Comparison of ENCODE assay signal across 1 cellular context in the genomic region with DNA sequence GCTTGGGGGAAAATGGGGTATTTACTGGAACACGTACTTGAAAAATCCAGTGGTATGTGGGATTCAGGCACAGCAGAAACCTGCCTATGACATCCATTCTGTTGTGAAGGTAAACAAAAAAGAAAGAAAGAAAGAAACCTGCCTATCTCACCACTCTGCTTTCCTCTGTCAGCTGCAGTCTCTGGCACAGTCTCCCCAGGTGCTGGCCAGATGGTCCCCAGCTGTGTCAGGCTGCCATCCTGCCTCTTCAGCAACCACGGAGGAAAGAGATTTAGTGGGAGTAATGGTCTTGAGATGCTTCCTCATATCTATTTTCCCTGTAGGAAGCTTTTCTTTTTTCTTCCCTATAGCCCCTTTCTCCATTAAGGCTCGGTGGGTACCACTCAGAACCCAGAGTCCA.
TF ChIP-seq lines count a peak whose summit lies in the region.

No MANE protein-coding gene starts in this region.

TF ChIP-seq in GM23338, 12 proteins besides CTCF, POLR2A, EP300 and RAD21 (continued from another document):
- TF ChIP-seq, protein P1, sequence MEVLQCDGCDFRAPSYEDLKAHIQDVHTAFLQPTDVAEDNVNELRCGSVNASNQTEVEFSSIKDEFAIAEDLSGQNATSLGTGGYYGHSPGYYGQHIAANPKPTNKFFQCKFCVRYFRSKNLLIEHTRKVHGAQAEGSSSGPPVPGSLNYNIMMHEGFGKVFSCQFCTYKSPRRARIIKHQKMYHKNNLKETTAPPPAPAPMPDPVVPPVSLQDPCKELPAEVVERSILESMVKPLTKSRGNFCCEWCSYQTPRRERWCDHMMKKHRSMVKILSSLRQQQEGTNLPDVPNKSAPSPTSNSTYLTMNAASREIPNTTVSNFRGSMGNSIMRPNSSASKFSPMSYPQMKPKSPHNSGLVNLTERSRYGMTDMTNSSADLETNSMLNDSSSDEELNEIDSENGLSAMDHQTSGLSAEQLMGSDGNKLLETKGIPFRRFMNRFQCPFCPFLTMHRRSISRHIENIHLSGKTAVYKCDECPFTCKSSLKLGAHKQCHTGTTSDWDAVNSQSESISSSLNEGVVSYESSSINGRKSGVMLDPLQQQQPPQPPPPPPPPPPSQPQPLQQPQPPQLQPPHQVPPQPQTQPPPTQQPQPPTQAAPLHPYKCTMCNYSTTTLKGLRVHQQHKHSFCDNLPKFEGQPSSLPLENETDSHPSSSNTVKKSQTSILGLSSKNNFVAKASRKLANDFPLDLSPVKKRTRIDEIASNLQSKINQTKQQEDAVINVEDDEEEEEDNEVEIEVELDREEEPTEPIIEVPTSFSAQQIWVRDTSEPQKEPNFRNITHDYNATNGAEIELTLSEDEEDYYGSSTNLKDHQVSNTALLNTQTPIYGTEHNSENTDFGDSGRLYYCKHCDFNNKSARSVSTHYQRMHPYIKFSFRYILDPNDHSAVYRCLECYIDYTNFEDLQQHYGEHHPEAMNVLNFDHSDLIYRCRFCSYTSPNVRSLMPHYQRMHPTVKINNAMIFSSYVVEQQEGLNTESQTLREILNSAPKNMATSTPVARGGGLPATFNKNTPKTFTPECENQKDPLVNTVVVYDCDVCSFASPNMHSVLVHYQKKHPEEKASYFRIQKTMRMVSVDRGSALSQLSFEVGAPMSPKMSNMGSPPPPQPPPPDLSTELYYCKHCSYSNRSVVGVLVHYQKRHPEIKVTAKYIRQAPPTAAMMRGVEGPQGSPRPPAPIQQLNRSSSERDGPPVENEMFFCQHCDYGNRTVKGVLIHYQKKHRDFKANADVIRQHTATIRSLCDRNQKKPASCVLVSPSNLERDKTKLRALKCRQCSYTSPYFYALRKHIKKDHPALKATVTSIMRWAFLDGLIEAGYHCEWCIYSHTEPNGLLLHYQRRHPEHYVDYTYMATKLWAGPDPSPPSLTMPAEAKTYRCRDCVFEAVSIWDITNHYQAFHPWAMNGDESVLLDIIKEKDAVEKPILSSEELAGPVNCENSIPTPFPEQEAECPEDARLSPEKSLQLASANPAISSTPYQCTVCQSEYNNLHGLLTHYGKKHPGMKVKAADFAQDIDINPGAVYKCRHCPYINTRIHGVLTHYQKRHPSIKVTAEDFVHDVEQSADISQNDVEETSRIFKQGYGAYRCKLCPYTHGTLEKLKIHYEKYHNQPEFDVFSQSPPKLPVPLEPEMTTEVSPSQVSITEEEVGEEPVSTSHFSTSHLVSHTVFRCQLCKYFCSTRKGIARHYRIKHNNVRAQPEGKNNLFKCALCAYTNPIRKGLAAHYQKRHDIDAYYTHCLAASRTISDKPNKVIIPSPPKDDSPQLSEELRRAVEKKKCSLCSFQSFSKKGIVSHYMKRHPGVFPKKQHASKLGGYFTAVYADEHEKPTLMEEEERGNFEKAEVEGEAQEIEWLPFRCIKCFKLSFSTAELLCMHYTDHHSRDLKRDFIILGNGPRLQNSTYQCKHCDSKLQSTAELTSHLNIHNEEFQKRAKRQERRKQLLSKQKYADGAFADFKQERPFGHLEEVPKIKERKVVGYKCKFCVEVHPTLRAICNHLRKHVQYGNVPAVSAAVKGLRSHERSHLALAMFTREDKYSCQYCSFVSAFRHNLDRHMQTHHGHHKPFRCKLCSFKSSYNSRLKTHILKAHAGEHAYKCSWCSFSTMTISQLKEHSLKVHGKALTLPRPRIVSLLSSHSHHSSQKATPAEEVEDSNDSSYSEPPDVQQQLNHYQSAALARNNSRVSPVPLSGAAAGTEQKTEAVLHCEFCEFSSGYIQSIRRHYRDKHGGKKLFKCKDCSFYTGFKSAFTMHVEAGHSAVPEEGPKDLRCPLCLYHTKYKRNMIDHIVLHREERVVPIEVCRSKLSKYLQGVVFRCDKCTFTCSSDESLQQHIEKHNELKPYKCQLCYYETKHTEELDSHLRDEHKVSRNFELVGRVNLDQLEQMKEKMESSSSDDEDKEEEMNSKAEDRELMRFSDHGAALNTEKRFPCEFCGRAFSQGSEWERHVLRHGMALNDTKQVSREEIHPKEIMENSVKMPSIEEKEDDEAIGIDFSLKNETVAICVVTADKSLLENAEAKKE (CRISPR knock-in tag; IDR thresholded peaks at IDR 0.05): no peak
- TF ChIP-seq JUNB (IDR thresholded peaks at IDR 0.05; ENCODE audit: unreplicated experiment): no peak
- TF ChIP-seq NANOG (IDR thresholded peaks at IDR 0.05; ENCODE audit: borderline replicate concordance): no peak
- TF ChIP-seq EZH2 (IDR thresholded peaks at IDR 0.05; ENCODE audit: low read depth, unreplicated experiment): no peak
- TF ChIP-seq CREB1 (CRISPR knock-in tag; IDR thresholded peaks at IDR 0.05; ENCODE audit: low read depth): no peak
- TF ChIP-seq, protein P2, sequence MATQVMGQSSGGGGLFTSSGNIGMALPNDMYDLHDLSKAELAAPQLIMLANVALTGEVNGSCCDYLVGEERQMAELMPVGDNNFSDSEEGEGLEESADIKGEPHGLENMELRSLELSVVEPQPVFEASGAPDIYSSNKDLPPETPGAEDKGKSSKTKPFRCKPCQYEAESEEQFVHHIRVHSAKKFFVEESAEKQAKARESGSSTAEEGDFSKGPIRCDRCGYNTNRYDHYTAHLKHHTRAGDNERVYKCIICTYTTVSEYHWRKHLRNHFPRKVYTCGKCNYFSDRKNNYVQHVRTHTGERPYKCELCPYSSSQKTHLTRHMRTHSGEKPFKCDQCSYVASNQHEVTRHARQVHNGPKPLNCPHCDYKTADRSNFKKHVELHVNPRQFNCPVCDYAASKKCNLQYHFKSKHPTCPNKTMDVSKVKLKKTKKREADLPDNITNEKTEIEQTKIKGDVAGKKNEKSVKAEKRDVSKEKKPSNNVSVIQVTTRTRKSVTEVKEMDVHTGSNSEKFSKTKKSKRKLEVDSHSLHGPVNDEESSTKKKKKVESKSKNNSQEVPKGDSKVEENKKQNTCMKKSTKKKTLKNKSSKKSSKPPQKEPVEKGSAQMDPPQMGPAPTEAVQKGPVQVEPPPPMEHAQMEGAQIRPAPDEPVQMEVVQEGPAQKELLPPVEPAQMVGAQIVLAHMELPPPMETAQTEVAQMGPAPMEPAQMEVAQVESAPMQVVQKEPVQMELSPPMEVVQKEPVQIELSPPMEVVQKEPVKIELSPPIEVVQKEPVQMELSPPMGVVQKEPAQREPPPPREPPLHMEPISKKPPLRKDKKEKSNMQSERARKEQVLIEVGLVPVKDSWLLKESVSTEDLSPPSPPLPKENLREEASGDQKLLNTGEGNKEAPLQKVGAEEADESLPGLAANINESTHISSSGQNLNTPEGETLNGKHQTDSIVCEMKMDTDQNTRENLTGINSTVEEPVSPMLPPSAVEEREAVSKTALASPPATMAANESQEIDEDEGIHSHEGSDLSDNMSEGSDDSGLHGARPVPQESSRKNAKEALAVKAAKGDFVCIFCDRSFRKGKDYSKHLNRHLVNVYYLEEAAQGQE (IDR thresholded peaks at IDR 0.05; ENCODE audit: unreplicated experiment): no peak
- no peak for TF ChIP-seq STAT1 (IDR thresholded peaks at IDR 0.05; ENCODE audit: unreplicated experiment)
- TF ChIP-seq, protein P3, sequence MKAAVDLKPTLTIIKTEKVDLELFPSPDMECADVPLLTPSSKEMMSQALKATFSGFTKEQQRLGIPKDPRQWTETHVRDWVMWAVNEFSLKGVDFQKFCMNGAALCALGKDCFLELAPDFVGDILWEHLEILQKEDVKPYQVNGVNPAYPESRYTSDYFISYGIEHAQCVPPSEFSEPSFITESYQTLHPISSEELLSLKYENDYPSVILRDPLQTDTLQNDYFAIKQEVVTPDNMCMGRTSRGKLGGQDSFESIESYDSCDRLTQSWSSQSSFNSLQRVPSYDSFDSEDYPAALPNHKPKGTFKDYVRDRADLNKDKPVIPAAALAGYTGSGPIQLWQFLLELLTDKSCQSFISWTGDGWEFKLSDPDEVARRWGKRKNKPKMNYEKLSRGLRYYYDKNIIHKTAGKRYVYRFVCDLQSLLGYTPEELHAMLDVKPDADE (IDR thresholded peaks at IDR 0.05): no peak
- no peak for TF ChIP-seq ZNF331 (CRISPR knock-in tag; IDR thresholded peaks at IDR 0.05; ENCODE audit: low read depth)
- TF ChIP-seq ZNF114 (CRISPR knock-in tag; IDR thresholded peaks at IDR 0.05): no peak
TF ChIP-seq in GM23338: peak in this region for 0.
